ENCODE assay signal across 1 cellular context in the genomic region with DNA sequence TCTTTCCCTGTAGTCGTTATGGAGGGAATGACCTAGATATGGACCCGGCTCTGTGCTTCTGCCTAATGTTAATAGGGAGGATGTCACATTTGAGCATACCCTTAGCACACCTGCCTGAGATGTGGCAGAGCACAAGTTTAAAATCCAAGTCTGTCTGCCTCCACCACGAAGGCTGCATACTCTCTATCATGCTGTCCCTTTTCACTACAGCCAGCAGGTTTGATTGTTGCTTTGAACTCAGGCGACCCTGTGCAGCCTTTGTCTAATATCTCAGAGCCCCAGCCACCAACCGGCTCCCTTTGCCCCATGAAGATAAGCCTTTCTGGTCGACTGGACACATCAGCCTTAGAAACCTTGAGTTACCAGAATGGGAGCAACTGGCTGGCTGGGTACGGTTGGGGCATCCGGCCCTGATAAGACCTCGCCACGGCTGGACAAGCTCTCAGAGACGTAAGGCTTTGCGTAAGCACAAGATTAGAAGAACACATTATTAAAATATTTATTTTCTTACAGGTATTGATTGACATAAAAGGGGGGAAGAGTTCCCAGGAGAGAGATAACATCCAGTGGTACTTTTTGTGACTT.
TF ChIP-seq lines count a peak whose summit lies in the region.

No MANE protein-coding gene starts in this region.

TF ChIP-seq in K562, 482 proteins besides CTCF, POLR2A, EP300 and RAD21 (continued from another document and continues in another):
- TF ChIP-seq CCAR2 (IDR thresholded peaks at IDR 0.05; ENCODE audit: low read depth, low read length) = no peak
- TF ChIP-seq FOXJ2 (tag; IDR thresholded peaks at IDR 0.05) = no peak
- TF ChIP-seq, protein P1, sequence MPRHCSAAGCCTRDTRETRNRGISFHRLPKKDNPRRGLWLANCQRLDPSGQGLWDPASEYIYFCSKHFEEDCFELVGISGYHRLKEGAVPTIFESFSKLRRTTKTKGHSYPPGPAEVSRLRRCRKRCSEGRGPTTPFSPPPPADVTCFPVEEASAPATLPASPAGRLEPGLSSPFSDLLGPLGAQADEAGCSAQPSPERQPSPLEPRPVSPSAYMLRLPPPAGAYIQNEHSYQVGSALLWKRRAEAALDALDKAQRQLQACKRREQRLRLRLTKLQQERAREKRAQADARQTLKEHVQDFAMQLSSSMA (CRISPR knock-in tag; IDR thresholded peaks at IDR 0.05) = no peak
- no peak for TF ChIP-seq ZNF785 (CRISPR knock-in tag; IDR thresholded peaks at IDR 0.05)
- TF ChIP-seq PCBP2 (IDR thresholded peaks at IDR 0.05; ENCODE audit: low read depth, low read length, poor library complexity, severe bottlenecking) = no peak
- TF ChIP-seq MTA3 (IDR thresholded peaks at IDR 0.05; ENCODE audit: borderline replicate concordance) = peak; percentile 83
- 0 out of 2 replicates have a peak, but pooled peaks have one; percentile 50 for TF ChIP-seq SP1 (CRISPR knock-in tag; IDR thresholded peaks at IDR 0.05)
- peak; percentile 30 to 53; a peak in 3 of 4 replicates for TF ChIP-seq NRF1 (conservative IDR thresholded peaks at IDR 0.05 in 1 of 2, IDR thresholded peaks at IDR 0.05 in 1 of 2)
- no peak for TF ChIP-seq ARHGAP35 (IDR thresholded peaks at IDR 0.05; ENCODE audit: partially characterized antibody)
- TF ChIP-seq HDAC2 (IDR thresholded peaks at IDR 0.05) = 0 out of 2 replicates have a peak, but pooled peaks have one; percentile 42
- no peak for TF ChIP-seq SAFB2 (IDR thresholded peaks at IDR 0.05; ENCODE audit: borderline replicate concordance, low read depth, low read length, severe bottlenecking)
- no peak for TF ChIP-seq RBM17 (IDR thresholded peaks at IDR 0.05; ENCODE audit: borderline replicate concordance, low read depth, low read length)
- TF ChIP-seq HBP1 (CRISPR knock-in tag; IDR thresholded peaks at IDR 0.05) = 0 out of 2 replicates have a peak, but pooled peaks have one; percentile 49
- TF ChIP-seq PRMT5 (CRISPR knock-in tag; IDR thresholded peaks at IDR 0.05) = no peak
- TF ChIP-seq PTBP1 (IDR thresholded peaks at IDR 0.05; ENCODE audit: low read depth, low read length) = peak; percentile 86; the same call in 1 of the 2 replicates
- TF ChIP-seq GABPB1 (CRISPR knock-in tag; IDR thresholded peaks at IDR 0.05) = no peak
- TF ChIP-seq ZNF174 (CRISPR knock-in tag; IDR thresholded peaks at IDR 0.05) = no peak
- TF ChIP-seq, protein P2, sequence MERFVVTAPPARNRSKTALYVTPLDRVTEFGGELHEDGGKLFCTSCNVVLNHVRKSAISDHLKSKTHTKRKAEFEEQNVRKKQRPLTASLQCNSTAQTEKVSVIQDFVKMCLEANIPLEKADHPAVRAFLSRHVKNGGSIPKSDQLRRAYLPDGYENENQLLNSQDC (CRISPR knock-in tag; IDR thresholded peaks at IDR 0.05) = no peak
- no peak for TF ChIP-seq SRSF3 (IDR thresholded peaks at IDR 0.05; ENCODE audit: insufficient read depth, low read length)
- peak; percentile 97 for TF ChIP-seq SMARCA4 (IDR thresholded peaks at IDR 0.05)
- 0 out of 4 replicates have a peak, but pooled peaks of 1 of the 2 experiments have one; percentile 26 for TF ChIP-seq FOXK2 (conservative IDR thresholded peaks at IDR 0.05 in 1 of 2, IDR thresholded peaks at IDR 0.05 in 1 of 2; ENCODE audit: low read depth in 2 of 2)
- no peak for TF ChIP-seq ADNP (tag; IDR thresholded peaks at IDR 0.05)
- peak; percentile 94 to 98 for TF ChIP-seq ARNT (IDR thresholded peaks at IDR 0.05)
- TF ChIP-seq, protein P3, sequence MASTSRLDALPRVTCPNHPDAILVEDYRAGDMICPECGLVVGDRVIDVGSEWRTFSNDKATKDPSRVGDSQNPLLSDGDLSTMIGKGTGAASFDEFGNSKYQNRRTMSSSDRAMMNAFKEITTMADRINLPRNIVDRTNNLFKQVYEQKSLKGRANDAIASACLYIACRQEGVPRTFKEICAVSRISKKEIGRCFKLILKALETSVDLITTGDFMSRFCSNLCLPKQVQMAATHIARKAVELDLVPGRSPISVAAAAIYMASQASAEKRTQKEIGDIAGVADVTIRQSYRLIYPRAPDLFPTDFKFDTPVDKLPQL (IDR thresholded peaks at IDR 0.05; ENCODE audit: extremely low read depth, insufficient read length) = no peak
- TF ChIP-seq SREBF1 (IDR thresholded peaks at IDR 0.05; ENCODE audit: borderline replicate concordance, low read depth, low read length) = no peak
- TF ChIP-seq, protein P4, sequence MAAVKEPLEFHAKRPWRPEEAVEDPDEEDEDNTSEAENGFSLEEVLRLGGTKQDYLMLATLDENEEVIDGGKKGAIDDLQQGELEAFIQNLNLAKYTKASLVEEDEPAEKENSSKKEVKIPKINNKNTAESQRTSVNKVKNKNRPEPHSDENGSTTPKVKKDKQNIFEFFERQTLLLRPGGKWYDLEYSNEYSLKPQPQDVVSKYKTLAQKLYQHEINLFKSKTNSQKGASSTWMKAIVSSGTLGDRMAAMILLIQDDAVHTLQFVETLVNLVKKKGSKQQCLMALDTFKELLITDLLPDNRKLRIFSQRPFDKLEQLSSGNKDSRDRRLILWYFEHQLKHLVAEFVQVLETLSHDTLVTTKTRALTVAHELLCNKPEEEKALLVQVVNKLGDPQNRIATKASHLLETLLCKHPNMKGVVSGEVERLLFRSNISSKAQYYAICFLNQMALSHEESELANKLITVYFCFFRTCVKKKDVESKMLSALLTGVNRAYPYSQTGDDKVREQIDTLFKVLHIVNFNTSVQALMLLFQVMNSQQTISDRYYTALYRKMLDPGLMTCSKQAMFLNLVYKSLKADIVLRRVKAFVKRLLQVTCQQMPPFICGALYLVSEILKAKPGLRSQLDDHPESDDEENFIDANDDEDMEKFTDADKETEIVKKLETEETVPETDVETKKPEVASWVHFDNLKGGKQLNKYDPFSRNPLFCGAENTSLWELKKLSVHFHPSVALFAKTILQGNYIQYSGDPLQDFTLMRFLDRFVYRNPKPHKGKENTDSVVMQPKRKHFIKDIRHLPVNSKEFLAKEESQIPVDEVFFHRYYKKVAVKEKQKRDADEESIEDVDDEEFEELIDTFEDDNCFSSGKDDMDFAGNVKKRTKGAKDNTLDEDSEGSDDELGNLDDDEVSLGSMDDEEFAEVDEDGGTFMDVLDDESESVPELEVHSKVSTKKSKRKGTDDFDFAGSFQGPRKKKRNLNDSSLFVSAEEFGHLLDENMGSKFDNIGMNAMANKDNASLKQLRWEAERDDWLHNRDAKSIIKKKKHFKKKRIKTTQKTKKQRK (IDR thresholded peaks at IDR 0.05; ENCODE audit: borderline replicate concordance, low read depth, low read length) = no peak
- TF ChIP-seq NCOA4 (IDR thresholded peaks at IDR 0.05; ENCODE audit: partially characterized antibody) = no peak
- no peak for TF ChIP-seq RHOXF2B (CRISPR knock-in tag; conservative IDR thresholded peaks at IDR 0.05)
- TF ChIP-seq ZNF41 (CRISPR knock-in tag; conservative IDR thresholded peaks at IDR 0.05) = peak; percentile 85
- TF ChIP-seq, protein P5, sequence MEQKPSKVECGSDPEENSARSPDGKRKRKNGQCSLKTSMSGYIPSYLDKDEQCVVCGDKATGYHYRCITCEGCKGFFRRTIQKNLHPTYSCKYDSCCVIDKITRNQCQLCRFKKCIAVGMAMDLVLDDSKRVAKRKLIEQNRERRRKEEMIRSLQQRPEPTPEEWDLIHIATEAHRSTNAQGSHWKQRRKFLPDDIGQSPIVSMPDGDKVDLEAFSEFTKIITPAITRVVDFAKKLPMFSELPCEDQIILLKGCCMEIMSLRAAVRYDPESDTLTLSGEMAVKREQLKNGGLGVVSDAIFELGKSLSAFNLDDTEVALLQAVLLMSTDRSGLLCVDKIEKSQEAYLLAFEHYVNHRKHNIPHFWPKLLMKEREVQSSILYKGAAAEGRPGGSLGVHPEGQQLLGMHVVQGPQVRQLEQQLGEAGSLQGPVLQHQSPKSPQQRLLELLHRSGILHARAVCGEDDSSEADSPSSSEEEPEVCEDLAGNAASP (IDR thresholded peaks at IDR 0.05) = peak; percentile 97
- TF ChIP-seq MIER1 (IDR thresholded peaks at IDR 0.05; ENCODE audit: low read depth) = no peak
- TF ChIP-seq, protein P6, sequence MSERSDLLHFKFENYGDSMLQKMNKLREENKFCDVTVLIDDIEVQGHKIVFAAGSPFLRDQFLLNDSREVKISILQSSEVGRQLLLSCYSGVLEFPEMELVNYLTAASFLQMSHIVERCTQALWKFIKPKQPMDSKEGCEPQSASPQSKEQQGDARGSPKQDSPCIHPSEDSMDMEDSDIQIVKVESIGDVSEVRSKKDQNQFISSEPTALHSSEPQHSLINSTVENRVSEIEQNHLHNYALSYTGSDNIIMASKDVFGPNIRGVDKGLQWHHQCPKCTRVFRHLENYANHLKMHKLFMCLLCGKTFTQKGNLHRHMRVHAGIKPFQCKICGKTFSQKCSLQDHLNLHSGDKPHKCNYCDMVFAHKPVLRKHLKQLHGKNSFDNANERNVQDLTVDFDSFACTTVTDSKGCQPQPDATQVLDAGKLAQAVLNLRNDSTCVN (CRISPR knock-in tag; IDR thresholded peaks at IDR 0.05) = no peak
- peak; percentile 33; the same call in 1 of the 2 replicates for TF ChIP-seq RBFOX2 (IDR thresholded peaks at IDR 0.05; ENCODE audit: low read depth, low read length)
- TF ChIP-seq KLF16 (IDR thresholded peaks at IDR 0.05) = peak; percentile 99
- peak; percentile 79 for TF ChIP-seq L3MBTL2 (IDR thresholded peaks at IDR 0.05)
- peak; percentile 83 for TF ChIP-seq MYC (IDR thresholded peaks at IDR 0.05; ENCODE audit: low read depth, low read length)
- no peak for TF ChIP-seq MYC (CRISPR knock-in tag; IDR thresholded peaks at IDR 0.05; ENCODE audit: borderline replicate concordance, low read depth)
- TF ChIP-seq CSDE1 (IDR thresholded peaks at IDR 0.05) = no peak
- TF ChIP-seq, protein P7, sequence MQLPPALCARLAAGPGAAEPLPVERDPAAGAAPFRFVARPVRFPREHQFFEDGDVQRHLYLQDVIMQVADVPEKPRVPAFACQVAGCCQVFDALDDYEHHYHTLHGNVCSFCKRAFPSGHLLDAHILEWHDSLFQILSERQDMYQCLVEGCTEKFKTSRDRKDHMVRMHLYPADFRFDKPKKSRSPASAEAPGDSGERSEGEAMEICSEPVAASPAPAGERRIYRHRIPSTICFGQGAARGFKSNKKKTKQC (CRISPR knock-in tag; IDR thresholded peaks at IDR 0.05) = no peak
- 0 out of 2 replicates have a peak, but pooled peaks have one; percentile 52 for TF ChIP-seq ZNF445 (CRISPR knock-in tag; IDR thresholded peaks at IDR 0.05; ENCODE audit: low read depth)
- no peak for TF ChIP-seq MCM2 (IDR thresholded peaks at IDR 0.05; ENCODE audit: low read depth)
- peak; percentile 96 for TF ChIP-seq TRIM24 (IDR thresholded peaks at IDR 0.05)
- TF ChIP-seq ATF1 (CRISPR knock-in tag; IDR thresholded peaks at IDR 0.05) = no peak
- peak; percentile 93 for TF ChIP-seq ATF1 (tag; IDR thresholded peaks at IDR 0.05)
- TF ChIP-seq FOS (IDR thresholded peaks at IDR 0.05; ENCODE audit: extremely low read depth, insufficient read length) = no peak
- TF ChIP-seq, protein P8, sequence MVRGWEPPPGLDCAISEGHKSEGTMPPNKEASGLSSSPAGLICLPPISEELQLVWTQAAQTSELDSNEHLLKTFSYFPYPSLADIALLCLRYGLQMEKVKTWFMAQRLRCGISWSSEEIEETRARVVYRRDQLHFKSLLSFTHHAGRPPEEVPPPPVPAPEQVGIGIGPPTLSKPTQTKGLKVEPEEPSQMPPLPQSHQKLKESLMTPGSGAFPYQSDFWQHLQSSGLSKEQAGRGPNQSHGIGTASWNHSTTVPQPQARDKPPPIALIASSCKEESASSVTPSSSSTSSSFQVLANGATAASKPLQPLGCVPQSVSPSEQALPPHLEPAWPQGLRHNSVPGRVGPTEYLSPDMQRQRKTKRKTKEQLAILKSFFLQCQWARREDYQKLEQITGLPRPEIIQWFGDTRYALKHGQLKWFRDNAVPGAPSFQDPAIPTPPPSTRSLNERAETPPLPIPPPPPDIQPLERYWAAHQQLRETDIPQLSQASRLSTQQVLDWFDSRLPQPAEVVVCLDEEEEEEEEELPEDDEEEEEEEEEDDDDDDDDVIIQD (CRISPR knock-in tag; IDR thresholded peaks at IDR 0.05) = no peak
- no peak for TF ChIP-seq ASH1L (IDR thresholded peaks at IDR 0.05; ENCODE audit: borderline replicate concordance, low read depth, partially characterized antibody)
- no peak for TF ChIP-seq JUN (IDR thresholded peaks at IDR 0.05; ENCODE audit: borderline replicate concordance, low read depth, low read length)
- no peak for TF ChIP-seq JUN (CRISPR knock-in tag; IDR thresholded peaks at IDR 0.05; ENCODE audit: borderline replicate concordance)
- no peak for TF ChIP-seq SP2 (IDR thresholded peaks at IDR 0.05; ENCODE audit: extremely low read depth, low read depth, low read length, poor library complexity, severe bottlenecking)
- TF ChIP-seq NEUROD1 (IDR thresholded peaks at IDR 0.05; ENCODE audit: borderline replicate concordance, low read depth, low read length, partially characterized antibody) = peak; percentile 92
- TF ChIP-seq XRCC4 (IDR thresholded peaks at IDR 0.05; ENCODE audit: extremely low read depth, insufficient read depth, insufficient read length) = no peak
- no peak for TF ChIP-seq ELF1 (tag; IDR thresholded peaks at IDR 0.05)
- TF ChIP-seq, protein P9, sequence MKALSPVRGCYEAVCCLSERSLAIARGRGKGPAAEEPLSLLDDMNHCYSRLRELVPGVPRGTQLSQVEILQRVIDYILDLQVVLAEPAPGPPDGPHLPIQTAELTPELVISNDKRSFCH (CRISPR knock-in tag; IDR thresholded peaks at IDR 0.05) = no peak
- TF ChIP-seq, protein P9 (tag; IDR thresholded peaks at IDR 0.05) = peak; percentile 89
- peak; percentile 98 for TF ChIP-seq HDAC3 (IDR thresholded peaks at IDR 0.05; ENCODE audit: borderline replicate concordance, partially characterized antibody)
- peak; percentile 52 for TF ChIP-seq GMEB1 (CRISPR knock-in tag; IDR thresholded peaks at IDR 0.05)
